In the genomic region with DNA sequence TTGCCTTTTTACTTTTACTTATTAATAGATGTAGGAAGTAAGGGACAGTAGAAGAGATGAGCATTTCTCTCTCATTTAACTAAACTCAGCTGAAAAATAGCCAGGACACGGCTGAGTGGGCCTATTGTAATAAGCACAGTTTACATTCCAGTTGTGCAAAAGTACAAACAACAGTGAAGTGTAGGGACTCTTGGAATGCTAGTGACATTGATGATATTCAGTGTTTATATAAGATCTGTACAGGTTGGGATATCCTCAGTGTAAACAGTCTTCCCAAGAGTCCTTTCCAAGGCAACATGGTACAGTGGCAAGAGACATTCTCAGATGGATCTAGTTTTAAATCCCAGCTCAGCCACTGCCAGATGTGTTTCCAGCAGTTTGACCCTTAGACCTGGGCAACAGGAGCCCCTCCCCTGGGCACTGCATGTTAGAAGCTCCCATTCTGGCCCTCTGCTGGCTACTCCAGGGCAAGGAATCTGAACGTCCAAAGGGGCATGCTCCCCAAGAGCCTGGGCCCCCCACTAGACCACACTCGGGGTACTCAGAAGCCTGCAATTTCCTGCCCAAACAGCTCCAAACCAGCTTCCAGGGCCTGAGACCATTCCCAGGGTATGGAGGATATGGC, we compare ENCODE assay signal across 34 cellular contexts. TPM values are rescaled to one million over a fixed set of nuclear protein-coding genes. Genes with fewer than 3 reads are reported as not detected.
"Had no signal": no experiment of that assay in that cellular context is flagged by ENCODE, and none has a peak within 500 bp of the region (broad histone marks: within the 10 kb centered on the region; RNA-seq: fewer than 3 reads in every experiment).

No MANE protein-coding gene starts in this region.

- DNase-seq: activated CD4-positive, alpha-beta memory T cell treated with anti-CD3 and anti-CD28 coated beads, Interleukin-2, amount 10 ng/mL, durations not matched to agents 7 days and 5 days; activated CD4-positive, alpha-beta T cell treated with anti-CD3 and anti-CD28 coated beads for 1 hour; activated CD4-positive, alpha-beta T cell treated with anti-CD3 and anti-CD28 coated beads for 48 hours; activated CD4-positive, CD25-positive, alpha-beta regulatory T cell; activated CD8-positive, alpha-beta memory T cell treated with anti-CD3 and anti-CD28 coated beads for 24 hours; activated CD8-positive, alpha-beta memory T cell treated with anti-CD3 and anti-CD28 coated beads, Interleukin-2, amount 10 ng/mL, durations not matched to agents 7 days and 5 days; activated CD8-positive, alpha-beta memory T cell treated with anti-CD3 and anti-CD28 coated beads, Interleukin-2, amount 50 U/mL, for 48 hours; activated effector memory CD4-positive, alpha-beta T cell treated with Interleukin-2 at 50 U/mL for 16 hours; activated naive CD4-positive, alpha-beta T cell treated with anti-CD3 and anti-CD28 coated beads, Interleukin-2, amount 50 U/mL, for 16 hours; activated naive CD8-positive, alpha-beta T cell treated with anti-CD3 and anti-CD28 coated beads for 36 hours; activated T-cell treated with anti-CD3 and anti-CD28 coated beads, Interleukin-2, amount 50 U/mL, for 48 hours; amniotic stem cell; aorta; brain microvascular endothelial cell; Kasumi-1; MG63; NCI-H1048; NCI-H1105 treated with DMSO at 0.1 percent for 48 hours; NCI-H1436; NCI-H1694; NCI-H1930; NCI-H2107; NCI-H2171; NCI-H510A; NCI-H526; NCI-H748 treated with DMSO at 0.1 percent for 48 hours; NK-92 treated with Interleukin-12 subunit alpha and Interleukin-12 subunit beta, amount 100 ng/mL, for 24 hours; PC-9; Right ventricle myocardium superior; SW 1271; T-helper 1 cell; T-helper 2 cell; T-helper 9 cell; WERI-Rb-1 had no signal

- H3K4me2 ChIP-seq: PC-9 had no signal

- ATAC-seq: activated CD8-positive, alpha-beta memory T cell treated with anti-CD3 and anti-CD28 coated beads, Interleukin-2, amount 10 ng/mL, durations not matched to agents 7 days and 5 days had no signal

- H3K27me3 ChIP-seq: brain microvascular endothelial cell, MG63 had no signal

- H2AFZ ChIP-seq: PC-9 had no signal

- H3K36me3 ChIP-seq: brain microvascular endothelial cell, MG63, WERI-Rb-1 had no signal

- H3K4me3 ChIP-seq: MG63, PC-9 had no signal

- H3K27ac ChIP-seq: brain microvascular endothelial cell, PC-9, WERI-Rb-1 had no signal

RNA-seq across cellular contexts. Expression of a gene that starts 55.3 kb away (rescaled TPM):
- total RNA-seq: activated CD4-positive, alpha-beta memory T cell treated with anti-CD3 and anti-CD28 coated beads, Interleukin-2, amount 10 ng/mL, durations not matched to agents 7 days and 5 days; activated CD8-positive, alpha-beta memory T cell treated with anti-CD3 and anti-CD28 coated beads, Interleukin-2, amount 10 ng/mL, durations not matched to agents 7 days and 5 days; activated naive CD8-positive, alpha-beta T cell treated with anti-CD3 and anti-CD28 coated beads for 36 hours; PC-9 had no signal
- polyA plus RNA-seq: aorta had no signal
